Comparison of ENCODE assay signal across 11 cellular contexts in genomic region chr5:34789021-34789531, GRCh38. TPM values are rescaled to one million over a fixed set of nuclear protein-coding genes. Genes with fewer than 3 reads are reported as not detected.
DNase-seq lines count a peak whose midpoint lies in the region; ATAC-seq and TF ChIP-seq lines count a peak whose summit lies in the region.
"Had no signal": no experiment of that assay in that cellular context is flagged by ENCODE, and none has a peak within 500 bp of the region (broad histone marks: within the 10 kb centered on the region; RNA-seq: fewer than 3 reads in every experiment).

No MANE protein-coding gene starts in this region.

- POLR2A ChIA-PET in CD8-positive, alpha-beta T cell (lab: Charles Lee), result no interaction called here

- H3K4me1 Mint-ChIP-seq in CD8-positive, alpha-beta T cell (ENCODE audit: low read depth), result no peaks in the 10 kb centered on the region
- H3K4me1 Mint-ChIP-seq in T-helper 17 cell, result no peaks in the 10 kb centered on the region

- intact Hi-C loops in CD8-positive, alpha-beta T cell (cut with DNase I, micrococcal nuclease), result no loop called here

- no peak overlapping the region for H3K4me3 Mint-ChIP-seq in CD8-positive, alpha-beta T cell
- no peak overlapping the region for H3K4me3 Mint-ChIP-seq in T-helper 17 cell

- TF ChIP-seq CTCF in WERI-Rb-1 (IDR thresholded peaks at IDR 0.05; ENCODE audit: low read depth, low read length), result peak; percentile 26; the same call in 1 of the 2 replicates
- TF ChIP-seq CTCF in gastroesophageal sphincter (IDR thresholded peaks at IDR 0.05), result no peak
- no peak for TF ChIP-seq CTCF in suprapubic skin (IDR thresholded peaks at IDR 0.05)
- no peak for TF ChIP-seq CTCF in CD8-positive, alpha-beta T cell (IDR thresholded peaks at IDR 0.05)

- H3K27me3 Mint-ChIP-seq in CD8-positive, alpha-beta T cell (ENCODE audit: low read depth), result peaks cover 3% of the 10 kb centered on the region
- peaks cover 5% of the 10 kb centered on the region for H3K27me3 Mint-ChIP-seq in T-helper 17 cell

- no peaks in the 10 kb centered on the region for H3K27me3 ChIP-seq in WERI-Rb-1 (ENCODE audit: insufficient read depth, low read depth, severe bottlenecking)
- no peaks in the 10 kb centered on the region for H3K27me3 ChIP-seq in gastroesophageal sphincter
- no peaks in the 10 kb centered on the region for H3K27me3 ChIP-seq in suprapubic skin
- H3K27me3 ChIP-seq in CD8-positive, alpha-beta T cell (ENCODE audit: insufficient read depth, low read length), result peaks cover 3% of the 10 kb centered on the region

- no peaks in the 10 kb centered on the region for H3K36me3 Mint-ChIP-seq in CD8-positive, alpha-beta T cell
- H3K36me3 Mint-ChIP-seq in T-helper 17 cell (ENCODE audit: low read depth), result no peaks in the 10 kb centered on the region

- H3K27ac Mint-ChIP-seq in CD8-positive, alpha-beta T cell, result no peak overlapping the region
- no peak overlapping the region for H3K27ac Mint-ChIP-seq in T-helper 17 cell

- TF ChIP-seq EP300 in gastroesophageal sphincter (IDR thresholded peaks at IDR 0.05), result no peak
- TF ChIP-seq EP300 in suprapubic skin (IDR thresholded peaks at IDR 0.05), result no peak

- H3K4me3 ChIP-seq in WERI-Rb-1 (ENCODE audit: low read depth, low read length) (no peak overlapping the region), gastroesophageal sphincter (no peak overlapping the region), suprapubic skin (no peak overlapping the region)
- H3K4me3 ChIP-seq in CD8-positive, alpha-beta T cell (ENCODE audit: low read depth, low read length), result no peak overlapping the region

- TF ChIP-seq POLR2A in gastroesophageal sphincter (IDR thresholded peaks at IDR 0.05), result no peak
- no peak for TF ChIP-seq POLR2A in suprapubic skin (IDR thresholded peaks at IDR 0.05)

- H3K4me1 ChIP-seq in gastroesophageal sphincter, result peaks cover 0 to 14% (median 6%) of the 10 kb centered on the region in 3 donors
- peaks cover 15% of the 10 kb centered on the region for H3K4me1 ChIP-seq in suprapubic skin
- no peaks in the 10 kb centered on the region for H3K4me1 ChIP-seq in CD8-positive, alpha-beta T cell (ENCODE audit: insufficient read depth, low read length)

- H3K9me3 Mint-ChIP-seq in CD8-positive, alpha-beta T cell, result peaks cover 5% of the 10 kb centered on the region

- ATAC-seq in gastroesophageal sphincter, result peak; percentile 70
- ATAC-seq in HG02852 (IDR thresholded peaks at IDR 0.05; ENCODE audit: unreplicated experiment), result no peak
- no peak for ATAC-seq in CD8-positive, alpha-beta T cell
- no peak for ATAC-seq in T-helper 17 cell

- H3K27ac ChIP-seq in WERI-Rb-1 (no peak overlapping the region), gastroesophageal sphincter (peak overlapping the region in 1 of 4 donors; percentile 4), suprapubic skin (peak overlapping the region; percentile 8)
- no peak overlapping the region for H3K27ac ChIP-seq in CD8-positive, alpha-beta T cell (ENCODE audit: low read depth, low read length)

- H3K36me3 ChIP-seq in WERI-Rb-1 (no peaks in the 10 kb centered on the region), gastroesophageal sphincter (no peaks in the 10 kb centered on the region), suprapubic skin (no peaks in the 10 kb centered on the region)
- no peaks in the 10 kb centered on the region for H3K36me3 ChIP-seq in CD8-positive, alpha-beta T cell (ENCODE audit: insufficient read depth, low read length)

- DNase-seq in HS-27A (ENCODE audit: low read depth) (peak; percentile 5), WERI-Rb-1 (peak; percentile 78), suprapubic skin (ENCODE audit: low spot score in 2 of 2) (no peak), NCI-H146 treated with DMSO at 0.1 percent for 48 hours (lab: John Stamatoyannopoulos, UW; ENCODE audit: unreplicated experiment) (no peak), T-helper 17 cell (no peak)
- DNase-seq in CD8-positive, alpha-beta T cell, result no peak
- DNase-seq: activated CD4-positive, alpha-beta T cell treated with anti-CD3 and anti-CD28 coated beads for 1 hour; activated naive CD4-positive, alpha-beta T cell treated with anti-CD3 and anti-CD28 coated beads, Interleukin-2, amount 50 U/mL, for 16 hours had no signal

- 24 to 38% methylated on average over 5 of the region's 5 CpGs for WGBS in gastroesophageal sphincter (ENCODE audit: low coverage in 1 of 2), 2 donors
- 20% methylated on average over 5 of the region's 5 CpGs for WGBS in suprapubic skin

- CTCF ChIA-PET in CD8-positive, alpha-beta T cell (lab: Charles Lee), result no interaction called here

- H3K9me3 ChIP-seq in WERI-Rb-1 (ENCODE audit: severe bottlenecking) (peaks cover 5% of the 10 kb centered on the region), gastroesophageal sphincter (peaks cover 0 to 9% (median 0%) of the 10 kb centered on the region in 3 donors), suprapubic skin (no peaks in the 10 kb centered on the region), T-helper 17 cell (ENCODE audit: control insufficient read depth, low read length, poor library complexity, severe bottlenecking) (no peaks in the 10 kb centered on the region)
- no peaks in the 10 kb centered on the region for H3K9me3 ChIP-seq in CD8-positive, alpha-beta T cell (ENCODE audit: low read length)

RNA-seq across cellular contexts. Expression of gene TTC23L, which starts 49.9 kb away (rescaled TPM):
- total RNA-seq in gastroesophageal sphincter (under 1 TPM in 2 of 4 donors, not detected in 2; 0.13 to 0.73 TPM), suprapubic skin (1 to 10 TPM in 2 of 4 donors, under 1 TPM in 2; 0.48 to 7.0 (median 0.78) TPM), T-helper 17 cell (under 1 TPM; 0.42 to 0.96 TPM)
- not detected for total RNA-seq in CD8-positive, alpha-beta T cell
- total RNA-seq: subcutaneous adipose tissue had no signal

Comparison
In these comparisons a context has a peak if more than half of its experiments do, and no peak if none do; other contexts are left out.
1. DNase-seq: peak in HS-27A (single experiment) and WERI-Rb-1 (single experiment); none in suprapubic skin (0 of 2), NCI-H146 treated with DMSO at 0.1 percent for 48 hours (single experiment), CD8-positive, alpha-beta T cell (0 of 7) and T-helper 17 cell (0 of 3).